ENCODE assay signal across 13 cellular contexts in genomic region chr16:89641719-89642187, GRCh38. TPM values are rescaled to one million over a fixed set of nuclear protein-coding genes. Genes with fewer than 3 reads are reported as not detected.
A peak's percentile ranks its signal among the peaks of the same experiment; 100 is the strongest.
DNase-seq lines count a peak whose midpoint lies in the region; ATAC-seq and TF ChIP-seq lines count a peak whose summit lies in the region.
"Had no signal": no experiment of that assay in that cellular context is flagged by ENCODE, and none has a peak within 500 bp of the region (broad histone marks: within the 10 kb centered on the region; RNA-seq: fewer than 3 reads in every experiment).

No MANE protein-coding gene starts in this region.

- in situ Hi-C loops in ACHN (cut with HindIII; ENCODE audit: low pct_ligation_motif_present, low pct_unique_long_range_greater_than_20kb, low sequenced_read_pairs) = no loop called here

- H3K9me3 Mint-ChIP-seq in CD4-positive, alpha-beta T cell = no peaks in the 10 kb centered on the region
- H3K9me3 Mint-ChIP-seq: H9 had no signal

- peak; percentile 36 for DNase-seq in ACHN
- no peak for DNase-seq in CD4-positive, alpha-beta T cell
- DNase-seq in left kidney (ENCODE audit: low read depth, low spot score) = peak; percentile 67
- no peak for DNase-seq in H4 (ENCODE audit: low spot score)
- no peak for DNase-seq in NCI-H526 (lab: John Stamatoyannopoulos, UW)
- DNase-seq in GDM1 (lab: John Stamatoyannopoulos, UW) = no peak
- DNase-seq: KG1, NCI-H187 treated with DMSO at 0.1 percent for 48 hours had no signal

- peak overlapping the region; percentile 57 for H3K27ac Mint-ChIP-seq in CD4-positive, alpha-beta T cell
- H3K27ac Mint-ChIP-seq: H9 had no signal

- peaks cover 11% of the 10 kb centered on the region for H3K4me1 Mint-ChIP-seq in CD4-positive, alpha-beta T cell (ENCODE audit: low read depth)

- POLR2A ChIA-PET in CD4-positive, alpha-beta T cell (lab: Charles Lee) = interaction anchor here (1.0 kb wide), 1 partner anchor 76 kb away, joined by 3 read pairs; no protein-coding TSS in a partner anchor

- no peaks in the 10 kb centered on the region for H3K27me3 ChIP-seq in CD4-positive, alpha-beta T cell (ENCODE audit: control insufficient read depth, insufficient read depth, low read length)

- CTCF ChIA-PET in CD4-positive, alpha-beta T cell (lab: Charles Lee) = interaction anchor here (0.8 kb wide), 1 partner anchor 59 kb away, joined by 3 read pairs; no protein-coding TSS in a partner anchor

- no peak for ATAC-seq in CD4-positive, alpha-beta T cell (ENCODE audit: poor library complexity)
- peak; percentile 4 for ATAC-seq in SK-N-SH treated with all-trans-retinoic acid at 6 μM for 48 hours

- intact Hi-C loops in CD4-positive, alpha-beta T cell (cut with DNase I, micrococcal nuclease) = loop anchor here (1.0 to 10.0 kb wide), 2 partner anchors 66 to 307 kb away; partner anchors contain the start of gene CPNE7 (in 1 of the 2)

- no peaks in the 10 kb centered on the region for H3K27me3 Mint-ChIP-seq in CD4-positive, alpha-beta T cell
- H3K27me3 Mint-ChIP-seq: T-helper 17 cell had no signal

- no peaks in the 10 kb centered on the region for H3K9me3 ChIP-seq in CD4-positive, alpha-beta T cell (ENCODE audit: control insufficient read depth, low read length)
- H3K9me3 ChIP-seq: Caco-2 had no signal

- H3K27ac ChIP-seq in CD4-positive, alpha-beta T cell (ENCODE audit: low read depth, low read length) = no peak overlapping the region
- H3K27ac ChIP-seq: PC-9 had no signal

- peaks cover 31% of the 10 kb centered on the region for H3K36me3 Mint-ChIP-seq in CD4-positive, alpha-beta T cell (ENCODE audit: low read depth)

- no peak overlapping the region for H3K4me3 Mint-ChIP-seq in CD4-positive, alpha-beta T cell

- no peak for TF ChIP-seq CTCF in CD4-positive, alpha-beta T cell (IDR thresholded peaks at IDR 0.05)

TF ChIP-seq in SK-N-SH treated with all-trans-retinoic acid at 6 μM for 48 hours, 23 proteins besides CTCF, POLR2A, EP300 and RAD21:
- no peak for TF ChIP-seq TOX (CRISPR knock-in tag; IDR thresholded peaks at IDR 0.05; ENCODE audit: borderline replicate concordance)

RNA-seq across cellular contexts. Expression of gene CHMP1A, which starts 15.8 kb away (rescaled TPM):
- 10 to 100 TPM; 54.7 to 55.9 TPM for total RNA-seq in CD4-positive, alpha-beta T cell
- total RNA-seq in H4 (2014; rRNA removed; shearing (Covaris generic)) = 70.7 and 95.1 TPM in 2 replicates

RNA-seq across cellular contexts. Expression of gene SPATA33, which starts 15.9 kb away (rescaled TPM):
- 1 to 10 TPM; 4.4 to 7.1 TPM for total RNA-seq in CD4-positive, alpha-beta T cell
- total RNA-seq in H4 (2014; rRNA removed; shearing (Covaris generic)) = 6.4 and 9.9 TPM in 2 replicates

RNA-seq across cellular contexts. Expression of gene DPEP1, which starts 28.3 kb away (rescaled TPM):
- not detected for total RNA-seq in CD4-positive, alpha-beta T cell
- total RNA-seq in H4 (2014; rRNA removed; shearing (Covaris generic)) = not detected in 2 replicates
- total RNA-seq: PC-9, T-helper 17 cell had no signal

RNA-seq across cellular contexts. Expression of gene CDK10, which starts 44.7 kb away (rescaled TPM):
- total RNA-seq in CD4-positive, alpha-beta T cell = 10 to 100 TPM; 58.9 to 62.8 TPM
- 23.0 and 37.5 TPM in 2 replicates for total RNA-seq in H4 (2014; rRNA removed; shearing (Covaris generic))

RNA-seq across cellular contexts. Expression of gene SPATA2L, which starts 59.8 kb away (rescaled TPM):
- 10 to 100 TPM; 26.1 to 28.3 TPM for total RNA-seq in CD4-positive, alpha-beta T cell
- total RNA-seq in H4 (2014; rRNA removed; shearing (Covaris generic)) = 8.1 and 9.2 TPM in 2 replicates

Comparison
In these comparisons a context has a peak if more than half of its experiments do, and no peak if none do; other contexts are left out.
1. DNase-seq: peak in ACHN (single experiment) and left kidney (single experiment); none in CD4-positive, alpha-beta T cell (0 of 10), H4 (single experiment), NCI-H526 (0 of 2) and GDM1 (single experiment).